ENCODE assay signal across 1 cellular context in genomic region chr6:27541932-27542297, GRCh38.
TF ChIP-seq lines count a peak whose summit lies in the region.

No MANE protein-coding gene starts in this region.

TF ChIP-seq in A549, 52 proteins besides CTCF, POLR2A, EP300 and RAD21 (continued from another document):
- TF ChIP-seq HES2 (IDR thresholded peaks at IDR 0.05) (no peak), MAZ (IDR thresholded peaks at IDR 0.05; ENCODE audit: borderline replicate concordance, low read depth, low read length) (no peak), CBX8 (IDR thresholded peaks at IDR 0.05) (no peak), FOXS1 (CRISPR knock-in tag; IDR thresholded peaks at IDR 0.05) (no peak), PHF8 (IDR thresholded peaks at IDR 0.05; ENCODE audit: borderline replicate concordance, low read depth) (no peak), POLR2AphosphoS2 (conservative IDR thresholded peaks at IDR 0.05; ENCODE audit: low read length) (no peak), BHLHE40 (IDR thresholded peaks at IDR 0.05; ENCODE audit: low read depth, low read length) (no peak)
